In genomic region chr1:228304766-228305395, GRCh38 we compare ENCODE assay signal across 19 cellular contexts.
A peak's percentile ranks its signal among the peaks of the same experiment; 100 is the strongest.
DNase-seq lines count a peak whose midpoint lies in the region; ATAC-seq and TF ChIP-seq lines count a peak whose summit lies in the region.
"Had no signal": no experiment of that assay in that cellular context is flagged by ENCODE, and none has a peak within 500 bp of the region (broad histone marks: within the 10 kb centered on the region; RNA-seq: fewer than 3 reads in every experiment).

No MANE protein-coding gene starts in this region.

- no peak overlapping the region for H4K91ac ChIP-seq in H9 (ENCODE audit: insufficient read length, low read depth, low read length)

- H2BK120ac ChIP-seq in H9 (ENCODE audit: low read depth, low read length, poor library complexity, severe bottlenecking) = no peak overlapping the region

- no peak overlapping the region for H4K5ac ChIP-seq in H9 (ENCODE audit: insufficient read length, low read depth, low read length)

- H3K18ac ChIP-seq in H9 (ENCODE audit: insufficient read length, low read depth, low read length) = no peak overlapping the region

- CTCF ChIA-PET in activated naive CD4-positive, alpha-beta T cell treated with anti-CD3 and anti-CD28 coated beads, Interleukin-2, amount 10 ng/mL, durations not matched to agents 7 days and 5 days (lab: Charles Lee) = no interaction called here

- no peak overlapping the region for H4K8ac ChIP-seq in H9 (replicated peaks; ENCODE audit: insufficient read length, low read depth, low read length)

- no peak for TF ChIP-seq CTCF in H9 (conservative IDR thresholded peaks at IDR 0.05)
- no peak for TF ChIP-seq CTCF in endodermal cell (conservative IDR thresholded peaks at IDR 0.05)
- TF ChIP-seq CTCF in psoas muscle (IDR thresholded peaks at IDR 0.05) = no peak
- no peak for TF ChIP-seq CTCF in upper lobe of left lung (IDR thresholded peaks at IDR 0.05)

- no peak overlapping the region for H2BK5ac ChIP-seq in H9 (ENCODE audit: insufficient read length, low read length)

- no peak overlapping the region for H3K23ac ChIP-seq in H9 (ENCODE audit: insufficient read length, low read depth, low read length)

- H3K56ac ChIP-seq in H9 (ENCODE audit: insufficient read length, low read depth, low read length) = no peak overlapping the region

- H3K36me3 Mint-ChIP-seq in activated naive CD4-positive, alpha-beta T cell treated with anti-CD3 and anti-CD28 coated beads, Interleukin-2, amount 10 ng/mL, durations not matched to agents 7 days and 5 days = peaks cover 13% of the 10 kb centered on the region
- H3K36me3 Mint-ChIP-seq in H9 (ENCODE audit: insufficient read depth in 1 of 3, low read depth in 3 of 3) (peaks cover 50 to 61% (median 51%) of the 10 kb centered on the region in 3 experiments), endodermal cell (ENCODE audit: low read depth) (peaks cover 62% of the 10 kb centered on the region)

- no peaks in the 10 kb centered on the region for H3K79me1 ChIP-seq in H9 (ENCODE audit: insufficient read depth, low read depth, low read length, poor library complexity, severe bottlenecking)

- no peaks in the 10 kb centered on the region for H3K79me2 ChIP-seq in H9 (ENCODE audit: insufficient read depth, low read length)

- H2AFZ ChIP-seq in H9 (ENCODE audit: low read length) = no peak overlapping the region

- H2AK5ac ChIP-seq in H9 (ENCODE audit: insufficient read length, low read length) = no peak overlapping the region

- no peaks in the 10 kb centered on the region for H3K23me2 ChIP-seq in H9 (ENCODE audit: insufficient read length, low read depth, low read length, poor library complexity, severe bottlenecking)

- H2BK15ac ChIP-seq in H9 (ENCODE audit: low read depth, low read length) = no peak overlapping the region

- no peaks in the 10 kb centered on the region for H4K20me1 ChIP-seq in H9 (ENCODE audit: control insufficient read depth, insufficient read depth, insufficient read length)

- H3K4me1 ChIP-seq in H9 (ENCODE audit: insufficient read depth, low read length) (no peaks in the 10 kb centered on the region), endodermal cell (ENCODE audit: control insufficient read depth, insufficient read depth, low read length) (no peaks in the 10 kb centered on the region), psoas muscle (peaks cover 5% of the 10 kb centered on the region), upper lobe of left lung (no peaks in the 10 kb centered on the region)

- H3K4me3 Mint-ChIP-seq in activated naive CD4-positive, alpha-beta T cell treated with anti-CD3 and anti-CD28 coated beads, Interleukin-2, amount 10 ng/mL, durations not matched to agents 7 days and 5 days = no peak overlapping the region
- H3K4me3 Mint-ChIP-seq in H9 (no peak overlapping the region), endodermal cell (no peak overlapping the region)

- H3K9me3 ChIP-seq in H9 (ENCODE audit: control insufficient read depth, low read depth, low read length) (peaks cover 12% of the 10 kb centered on the region), endodermal cell (ENCODE audit: control insufficient read depth, low read length) (peaks cover 35% of the 10 kb centered on the region), psoas muscle (no peaks in the 10 kb centered on the region), upper lobe of left lung (peaks cover 10 to 30% (median 18%) of the 10 kb centered on the region in 4 donors)

- H3K4me3 ChIP-seq in endodermal cell (ENCODE audit: low read length) (no peak overlapping the region), psoas muscle (no peak overlapping the region), upper lobe of left lung (no peak overlapping the region)

- no CpG with 5 or more reads among the region's 6 CpGs for WGBS in H9 (ENCODE audit: extremely low coverage, insufficient read length, low lambda C conversion rate)
- 90 to 100% methylated on average over 3 to 6 of the region's 6 CpGs for WGBS in endodermal cell (ENCODE audit: insufficient coverage in 1 of 2, insufficient read length in 1 of 2), 2 experiments
- WGBS in psoas muscle, 3 donors = 75 to 84% (median 78%) methylated on average over 6 of the region's 6 CpGs
- 85 to 89% methylated on average over 3 to 6 of the region's 6 CpGs for WGBS in upper lobe of left lung, 2 donors

- peak; percentile 8 for DNase-seq in activated naive CD4-positive, alpha-beta T cell treated with anti-CD3 and anti-CD28 coated beads, Interleukin-2, amount 10 ng/mL, durations not matched to agents 7 days and 5 days
- no peak for DNase-seq in activated naive CD4-positive, alpha-beta T cell (lab: John Stamatoyannopoulos, UW)
- peak; percentile 15 for DNase-seq in H9
- peak; percentile 30 for DNase-seq in endodermal cell
- DNase-seq in psoas muscle = no peak
- no peak for DNase-seq in upper lobe of left lung
- DNase-seq: Calu3, DMS153, Karpas-422, NCI-H1694, NCI-H2081, NCI-H2171, NCI-H524 treated with DMSO at 0.1 percent for 48 hours, NCI-H82, SHP77 treated with DMSO at 0.1 percent for 48 hours had no signal

- H3K4me1 Mint-ChIP-seq in activated naive CD4-positive, alpha-beta T cell treated with anti-CD3 and anti-CD28 coated beads, Interleukin-2, amount 10 ng/mL, durations not matched to agents 7 days and 5 days = no peaks in the 10 kb centered on the region
- no peaks in the 10 kb centered on the region for H3K4me1 Mint-ChIP-seq in H9
- H3K4me1 Mint-ChIP-seq in endodermal cell = no peaks in the 10 kb centered on the region
- H3K4me1 Mint-ChIP-seq: CD8-positive, alpha-beta memory T cell had no signal

- TF ChIP-seq EP300 in upper lobe of left lung (IDR thresholded peaks at IDR 0.05) = no peak

- H3T11ph ChIP-seq in H9 (ENCODE audit: low read length) = no peak overlapping the region

- ATAC-seq in psoas muscle (peak in 1 of 4 donors; percentile 5), GM18868 (IDR thresholded peaks at IDR 0.05; ENCODE audit: unreplicated experiment) (no peak), upper lobe of left lung (ENCODE audit: low FRiP score in 2 of 2) (no peak), GM21381 (IDR thresholded peaks at IDR 0.05; ENCODE audit: unreplicated experiment) (no peak)

- H3K27me3 ChIP-seq in H9 (ENCODE audit: insufficient read depth, low read length) (no peaks in the 10 kb centered on the region), endodermal cell (ENCODE audit: control insufficient read depth, insufficient read depth, low read length, poor library complexity, severe bottlenecking) (no peaks in the 10 kb centered on the region), psoas muscle (ENCODE audit: insufficient read depth in 3 of 3, low read length in 2 of 3) (no peaks in the 10 kb centered on the region), upper lobe of left lung (no peaks in the 10 kb centered on the region)

- intact Hi-C loops in psoas muscle (cut with DNase I) = no loop called here

- H3K4ac ChIP-seq in H9 (ENCODE audit: low read depth, low read length) = no peak overlapping the region

- H3K9ac ChIP-seq in H9 (ENCODE audit: extremely low read depth, insufficient read length, low read length) (no peak overlapping the region), endodermal cell (ENCODE audit: extremely low read depth, low read length, poor library complexity, severe bottlenecking) (no peak overlapping the region)

- no peak overlapping the region for H2BK20ac ChIP-seq in H9 (ENCODE audit: low read depth, low read length, poor library complexity, severe bottlenecking)

- H3K27ac ChIP-seq in H9 (ENCODE audit: insufficient read length, low read depth, low read length) (no peak overlapping the region), endodermal cell (ENCODE audit: low read depth, low read length) (no peak overlapping the region), psoas muscle (peak overlapping the region; percentile 30), upper lobe of left lung (no peak overlapping the region)
- H3K27ac ChIP-seq: C4-2B had no signal

- peaks cover 37% of the 10 kb centered on the region for H3K9me3 Mint-ChIP-seq in activated naive CD4-positive, alpha-beta T cell treated with anti-CD3 and anti-CD28 coated beads, Interleukin-2, amount 10 ng/mL, durations not matched to agents 7 days and 5 days
- H3K9me3 Mint-ChIP-seq in H9 (peaks cover 36 to 43% of the 10 kb centered on the region in 2 experiments), endodermal cell (peaks cover 47% of the 10 kb centered on the region)

- no peak overlapping the region for H3K27ac Mint-ChIP-seq in activated naive CD4-positive, alpha-beta T cell treated with anti-CD3 and anti-CD28 coated beads, Interleukin-2, amount 10 ng/mL, durations not matched to agents 7 days and 5 days
- H3K27ac Mint-ChIP-seq in H9 (no peak overlapping the region), endodermal cell (no peak overlapping the region)

- H3K4me2 ChIP-seq in H9 (ENCODE audit: insufficient read depth, insufficient read length, low read length) = no peak overlapping the region

- TF ChIP-seq POLR2A in upper lobe of left lung (IDR thresholded peaks at IDR 0.05) = no peak

- no peaks in the 10 kb centered on the region for H3K27me3 Mint-ChIP-seq in activated naive CD4-positive, alpha-beta T cell treated with anti-CD3 and anti-CD28 coated beads, Interleukin-2, amount 10 ng/mL, durations not matched to agents 7 days and 5 days
- H3K27me3 Mint-ChIP-seq in H9 (ENCODE audit: low read depth) = peaks cover 13% of the 10 kb centered on the region
- no peaks in the 10 kb centered on the region for H3K27me3 Mint-ChIP-seq in endodermal cell (ENCODE audit: insufficient read depth)
- H3K27me3 Mint-ChIP-seq: CD8-positive, alpha-beta memory T cell had no signal

- peaks cover 33% of the 10 kb centered on the region for H3K36me3 ChIP-seq in endodermal cell (ENCODE audit: control insufficient read depth, insufficient read depth, low read length)
- peaks cover 15 to 100% of the 10 kb centered on the region in 2 donors for H3K36me3 ChIP-seq in psoas muscle (ENCODE audit: insufficient read depth in 1 of 2, low read depth in 1 of 2)
- peaks cover 0 to 15% (median 3%) of the 10 kb centered on the region in 4 donors for H3K36me3 ChIP-seq in upper lobe of left lung

- H2BK12ac ChIP-seq in H9 (ENCODE audit: insufficient read length, low read depth, low read length) = no peak overlapping the region

- H3K14ac ChIP-seq in H9 (ENCODE audit: insufficient read depth, low read length) = no peak overlapping the region

Comparison
In these comparisons a context has a peak if more than half of its experiments do, and no peak if none do; other contexts are left out.
1. DNase-seq: peak in activated naive CD4-positive, alpha-beta T cell treated with anti-CD3 and anti-CD28 coated beads, Interleukin-2, amount 10 ng/mL, durations not matched to agents 7 days and 5 days (single experiment), H9 (single experiment) and endodermal cell (single experiment); none in activated naive CD4-positive, alpha-beta T cell (0 of 4), psoas muscle (0 of 2) and upper lobe of left lung (0 of 2).